ENCODE assay signal across 17 cellular contexts in genomic region chr13:47100214-47100853, GRCh38.
A peak's percentile ranks its signal among the peaks of the same experiment; 100 is the strongest.
DNase-seq lines count a peak whose midpoint lies in the region; ATAC-seq, FAIRE-seq and TF ChIP-seq lines count a peak whose summit lies in the region.
"Had no signal": no experiment of that assay in that cellular context is flagged by ENCODE, and none has a peak within 500 bp of the region (broad histone marks: within the 10 kb centered on the region; RNA-seq: fewer than 3 reads in every experiment).

No MANE protein-coding gene starts in this region.

- peak; percentile 96 for FAIRE-seq in GM19239 (lab: Jason Lieb, UNC)

- peak; percentile 15 for DNase-seq in AG09319 (ENCODE audit: extremely low read depth, low read depth)
- DNase-seq in GM19239 (ENCODE audit: insufficient read length, low spot score): peak; percentile 16
- DNase-seq in NCI-H2227 (lab: John Stamatoyannopoulos, UW; ENCODE audit: unreplicated experiment): no peak
- DNase-seq in NCI-H748 treated with DMSO at 0.1 percent for 48 hours (lab: John Stamatoyannopoulos, UW): no peak
- no peak for DNase-seq in naive thymus-derived CD8-positive, alpha-beta T cell
- no peak for DNase-seq in anterior cingulate cortex (lab: John Stamatoyannopoulos, UW)
- DNase-seq: activated CD8-positive, alpha-beta T cell treated with anti-CD3 and anti-CD28 coated beads for 36 hours; activated naive CD4-positive, alpha-beta T cell treated with anti-CD3 and anti-CD28 coated beads, Interleukin-2, amount 50 U/mL, for 16 hours; DMS79; lower lobe of right lung; NK-92 treated with Interleukin-12 subunit alpha and Interleukin-12 subunit beta, amount 100 ng/mL, for 24 hours; posterior cingulate gyrus; stimulated activated CD4-positive, alpha-beta T cell treated with anti-CD3 and anti-CD28 coated beads, Interleukin-4, amount 100 ng/mL, for 1 hour had no signal

- no peaks in the 10 kb centered on the region for H3K36me3 Mint-ChIP-seq in naive thymus-derived CD8-positive, alpha-beta T cell

- no peaks in the 10 kb centered on the region for H3K4me1 Mint-ChIP-seq in naive thymus-derived CD8-positive, alpha-beta T cell

- H3K9me3 Mint-ChIP-seq in naive thymus-derived CD8-positive, alpha-beta T cell: peaks cover 0 to 8% (median 0%) of the 10 kb centered on the region in 9 donors
- H3K9me3 Mint-ChIP-seq: activated CD8-positive, alpha-beta T cell treated with anti-CD3 and anti-CD28 coated beads for 36 hours had no signal

- TF ChIP-seq CTCF in AG09319 (IDR thresholded peaks at IDR 0.05; ENCODE audit: low read depth, low read length): no peak

- POLR2A ChIA-PET in naive thymus-derived CD8-positive, alpha-beta T cell (lab: Charles Lee): no interaction called here

- H3K27ac Mint-ChIP-seq in naive thymus-derived CD8-positive, alpha-beta T cell: no peak overlapping the region
- H3K27ac Mint-ChIP-seq: activated CD8-positive, alpha-beta T cell treated with anti-CD3 and anti-CD28 coated beads for 36 hours; dendritic cell treated with granulocyte-macrophage colony-stimulating factor and Interleukin-4, amounts not matched to agents 40 ng/mL and 50 ng/mL, for 4 days; T-helper 1 cell treated with Interleukin-12 subunit alpha and Interleukin-12 subunit beta and Interleukin-4 antibody, amounts not matched to agents 30 μg/mL and 1 μg/mL, for 36 hours had no signal

- peaks cover 0 to 10% (median 0%) of the 10 kb centered on the region in 5 donors for H3K27me3 Mint-ChIP-seq in naive thymus-derived CD8-positive, alpha-beta T cell
- H3K27me3 Mint-ChIP-seq: dendritic cell treated with granulocyte-macrophage colony-stimulating factor and Interleukin-4, amounts not matched to agents 40 ng/mL and 50 ng/mL, for 4 days had no signal

- H3K4me3 Mint-ChIP-seq in naive thymus-derived CD8-positive, alpha-beta T cell: no peak overlapping the region
- H3K4me3 Mint-ChIP-seq: activated CD8-positive, alpha-beta T cell treated with anti-CD3 and anti-CD28 coated beads for 36 hours; dendritic cell treated with granulocyte-macrophage colony-stimulating factor and Interleukin-4, amounts not matched to agents 40 ng/mL and 50 ng/mL, for 4 days; T-helper 1 cell treated with Interleukin-12 subunit alpha and Interleukin-12 subunit beta and Interleukin-4 antibody, amounts not matched to agents 30 μg/mL and 1 μg/mL, for 36 hours had no signal

- peak; percentile 91 for ATAC-seq in HG02610 (IDR thresholded peaks at IDR 0.05; ENCODE audit: unreplicated experiment)
- peak; percentile 89 for ATAC-seq in HG03342 (IDR thresholded peaks at IDR 0.05; ENCODE audit: unreplicated experiment)
- ATAC-seq in naive thymus-derived CD8-positive, alpha-beta T cell: no peak
- ATAC-seq: activated CD8-positive, alpha-beta T cell treated with anti-CD3 and anti-CD28 coated beads for 36 hours had no signal

Comparison
In these comparisons a context has a peak if more than half of its experiments do, and no peak if none do; other contexts are left out.
1. DNase-seq: peak in AG09319 (single experiment) and GM19239 (single experiment); none in NCI-H2227 (single experiment), NCI-H748 treated with DMSO at 0.1 percent for 48 hours (single experiment), naive thymus-derived CD8-positive, alpha-beta T cell (0 of 10) and anterior cingulate cortex (0 of 58).
2. ATAC-seq: peak in HG02610 (single experiment) and HG03342 (single experiment); none in naive thymus-derived CD8-positive, alpha-beta T cell (0 of 2).